In genomic region chr18:35968278-35968880, GRCh38 we compare ENCODE assay signal across 17 cellular contexts.
DNase-seq lines count a peak whose midpoint lies in the region; ATAC-seq, FAIRE-seq and TF ChIP-seq lines count a peak whose summit lies in the region.
"Had no signal": no experiment of that assay in that cellular context is flagged by ENCODE, and none has a peak within 500 bp of the region (broad histone marks: within the 10 kb centered on the region; RNA-seq: fewer than 3 reads in every experiment).

No MANE protein-coding gene starts in this region.

- H3K9me3 ChIP-seq in breast epithelium, result no peaks in the 10 kb centered on the region
- H3K9me3 ChIP-seq in K562 (replicated peaks; ENCODE audit: control insufficient read depth, insufficient read depth, low read depth, low read length), result no peaks in the 10 kb centered on the region
- no peaks in the 10 kb centered on the region for H3K9me3 ChIP-seq in adrenal gland (replicated peaks in 1 of 3)
- H3K9me3 ChIP-seq in gastrocnemius medialis, result no peaks in the 10 kb centered on the region
- H3K9me3 ChIP-seq: suprapubic skin had no signal

- H3K4me2 ChIP-seq in K562 (ENCODE audit: insufficient read depth, low read length), result no peak overlapping the region

- H3K79me2 ChIP-seq in K562 (ENCODE audit: control insufficient read depth, insufficient read depth, low read length), result peaks cover 9% of the 10 kb centered on the region

- TF ChIP-seq CTCF in breast epithelium (IDR thresholded peaks at IDR 0.05) (no peak), MCF 10A (IDR thresholded peaks at IDR 0.05; ENCODE audit: unreplicated experiment) (no peak), K562 (IDR thresholded peaks at IDR 0.05 in 2 of 3, conservative IDR thresholded peaks at IDR 0.05 in 1 of 3; ENCODE audit: insufficient read depth in 2 of 3, low read depth in 1 of 3, low read length in 3 of 3) (no peak), adrenal gland (IDR thresholded peaks at IDR 0.05) (no peak), gastrocnemius medialis (IDR thresholded peaks at IDR 0.05 in 4 of 5, conservative IDR thresholded peaks at IDR 0.05 in 1 of 5) (no peak), GM13977 (IDR thresholded peaks at IDR 0.05; ENCODE audit: extremely low read depth, insufficient read depth, missing control alignments) (no peak)

- H3K36me3 Mint-ChIP-seq in MCF 10A (ENCODE audit: insufficient read depth, unreplicated experiment), result peaks cover 4% of the 10 kb centered on the region

- CTCF ChIA-PET in MCF 10A (lab: Yijun Ruan, JAX), result interaction anchor here (1.0 kb wide), 1 partner anchor 18 kb away, joined by 3 read pairs; no protein-coding TSS in a partner anchor
- CTCF ChIA-PET in K562 (lab: Yijun Ruan, JAX; ENCODE audit: low intra/inter-chr PET ratio), result no interaction called here

- intact Hi-C loops in breast epithelium (cut with DNase I; ENCODE audit: low total_unique reads), result no loop called here
- intact Hi-C loops in MCF 10A (cut with micrococcal nuclease), result no loop called here
- intact Hi-C loops in K562 (cut with micrococcal nuclease), result no loop called here
- intact Hi-C loops in adrenal gland (cut with DNase I), result no loop called here
- intact Hi-C loops in gastrocnemius medialis (cut with DNase I; ENCODE audit: low total_unique reads), result no loop called here

- TF ChIP-seq EP300 in K562 (IDR thresholded peaks at IDR 0.05; ENCODE audit: low read length), result no peak

- H3K9ac ChIP-seq in K562 (ENCODE audit: insufficient read depth in 1 of 2, low read depth in 2 of 2, low read length in 2 of 2), result no peak overlapping the region

- TF ChIP-seq POLR2A in breast epithelium (IDR thresholded peaks at IDR 0.05) (no peak), K562 (conservative IDR thresholded peaks at IDR 0.05) (no peak), adrenal gland (IDR thresholded peaks at IDR 0.05) (no peak), gastrocnemius medialis (IDR thresholded peaks at IDR 0.05) (no peak)

- 25% methylated on average over 9 of the region's 9 CpGs for WGBS in K562 (ENCODE audit: insufficient coverage, low coverage, missing lambda C conversion rate)
- WGBS in adrenal gland, 4 donors, result 72 to 83% (median 79%) methylated on average over 9 of the region's 9 CpGs

- H3K9me3 Mint-ChIP-seq in MCF 10A (ENCODE audit: unreplicated experiment), result no peaks in the 10 kb centered on the region

- POLR2A ChIA-PET in MCF 10A (lab: Yijun Ruan, JAX), result interaction anchor here (0.7 kb wide), 2 partner anchors 9 to 18 kb away, joined by 3 read pairs; no protein-coding TSS in a partner anchor
- POLR2A ChIA-PET in K562 (lab: Yijun Ruan, JAX), result interaction anchor here (0.6 kb wide), 2 partner anchors 237 to 515 kb away, joined by 3 to 4 read pairs; no protein-coding TSS in a partner anchor

- H3K36me3 ChIP-seq in breast epithelium (no peaks in the 10 kb centered on the region), K562 (ENCODE audit: control insufficient read depth, insufficient read depth, low read length) (no peaks in the 10 kb centered on the region; the same call in 2 of the 3 replicates), adrenal gland (replicated peaks in 1 of 2) (no peaks in the 10 kb centered on the region), gastrocnemius medialis (no peaks in the 10 kb centered on the region)
- H3K36me3 ChIP-seq: suprapubic skin had no signal

- peaks cover 23% of the 10 kb centered on the region for H3K4me1 Mint-ChIP-seq in MCF 10A (ENCODE audit: insufficient read depth, unreplicated experiment)

- H2AFZ ChIP-seq in K562 (ENCODE audit: low read depth, low read length), result peak overlapping the region; percentile 1; the same call in 1 of the 2 replicates

- FAIRE-seq in K562 (lab: Jason Lieb, UNC), result no peak
- FAIRE-seq: RCC 7860 had no signal

- H3K9me1 ChIP-seq in K562 (ENCODE audit: control insufficient read depth, insufficient read depth, low read length), result no peaks in the 10 kb centered on the region

- TF ChIP-seq RAD21 in K562 (CRISPR knock-in tag; conservative IDR thresholded peaks at IDR 0.05 in 1 of 2, IDR thresholded peaks at IDR 0.05 in 1 of 2), result no peak

- in situ Hi-C loops in K562 (cut with MboI) (no loop called here), gastrocnemius medialis (cut with MboI; ENCODE audit: low sequenced_read_pairs in 4 of 4) (loop anchor here (25.0 kb wide), 4 partner anchors 381 to 731 kb away; partner anchors contain the start of genes ZNF397 (in 2 of the 4), GALNT1 (in 1 of the 4) and ZNF396 (in 1 of the 4)), GM13977 (cut with MboI; ENCODE audit: low pct_unique_long_range_greater_than_20kb, low sequenced_read_pairs, unreplicated experiment) (loop anchor here (25.0 kb wide), 1 partner anchor 206 kb away; no protein-coding TSS in a partner anchor)

- H3K27ac Mint-ChIP-seq in MCF 10A (ENCODE audit: low read depth, unreplicated experiment), result no peak overlapping the region

- H3K4me1 ChIP-seq in breast epithelium (no peaks in the 10 kb centered on the region), K562 (replicated peaks in 1 of 2; ENCODE audit: control insufficient read depth in 2 of 2, insufficient read depth in 2 of 2, low read length in 2 of 2) (peaks cover 5 to 6% of the 10 kb centered on the region in 2 experiments; a peak in 1 of 5 replicates), adrenal gland (replicated peaks in 1 of 2) (peaks cover 6 to 13% of the 10 kb centered on the region in 2 donors), gastrocnemius medialis (peaks cover 7 to 11% of the 10 kb centered on the region in 2 donors)

- H3K4me3 Mint-ChIP-seq in MCF 10A (ENCODE audit: unreplicated experiment), result no peak overlapping the region

- H3K27me3 Mint-ChIP-seq in MCF 10A (ENCODE audit: insufficient read depth, unreplicated experiment), result no peaks in the 10 kb centered on the region

- H3K27ac ChIP-seq in breast epithelium (peak overlapping the region; percentile 10 to 50), K562 (ENCODE audit: extremely low read depth, low read depth, low read length) (no peak overlapping the region), adrenal gland (no peak overlapping the region), gastrocnemius medialis (no peak overlapping the region)
- H3K27ac ChIP-seq: dorsolateral prefrontal cortex, suprapubic skin had no signal

- no TSS peak for BruUV-seq in MCF 10A (replicated peaks; lab: Mats Ljungman, UMichigan)
- no TSS peak for BruUV-seq in K562 (replicated peaks; lab: Mats Ljungman, UMichigan)

- DNase-seq in breast epithelium (ENCODE audit: low spot score in 2 of 2) (peak in 1 of 2 donors; percentile 53), MCF 10A (ENCODE audit: unreplicated experiment) (no peak), NOMO-1 treated with DMSO at 0.1 percent for 48 hours (lab: John Stamatoyannopoulos, UW; ENCODE audit: unreplicated experiment) (peak; percentile 33), K562 (ENCODE audit: extremely low read depth in 1 of 4, low spot score in 3 of 4) (no peak), adrenal gland (no peak), gastrocnemius medialis (no peak), GM13977 (ENCODE audit: low spot score) (no peak)
- DNase-seq in stimulated activated CD4-positive, alpha-beta T cell treated with anti-CD3 and anti-CD28 coated beads, Interleukin-15, amount 100 ng/mL, for 24 hours, result no peak
- DNase-seq: activated gamma-delta T cell; dorsolateral prefrontal cortex; glutamatergic neuron; NCI-H1092 treated with DMSO at 0.1 percent for 48 hours; NCI-H526; stimulated activated CD4-positive, alpha-beta T cell treated with anti-CD3 and anti-CD28 coated beads, Interleukin-4, amount 100 ng/mL, for 24 hours had no signal

- ATAC-seq in K562, result no peak
- no peak for ATAC-seq in gastrocnemius medialis
- ATAC-seq: esophagus mucosa had no signal

- H4K20me1 ChIP-seq in K562 (replicated peaks; ENCODE audit: control insufficient read depth, insufficient read depth, low read length), result no peaks in the 10 kb centered on the region

- H3K4me3 ChIP-seq in breast epithelium (no peak overlapping the region), K562 (no peak overlapping the region), adrenal gland (no peak overlapping the region), gastrocnemius medialis (no peak overlapping the region)
- H3K4me3 ChIP-seq: dorsolateral prefrontal cortex, suprapubic skin had no signal

- H3K27me3 ChIP-seq in breast epithelium (no peaks in the 10 kb centered on the region), K562 (ENCODE audit: control insufficient read depth in 2 of 2, insufficient read depth in 2 of 2, low read length in 2 of 2) (no peaks in the 10 kb centered on the region; a peak in 1 of 5 replicates), adrenal gland (no peaks in the 10 kb centered on the region), gastrocnemius medialis (no peaks in the 10 kb centered on the region)
- H3K27me3 ChIP-seq: dorsolateral prefrontal cortex, suprapubic skin had no signal

TF ChIP-seq in K562, 482 proteins besides CTCF, POLR2A, EP300 and RAD21:
- no peak for TF ChIP-seq ZNF512 (tag; IDR thresholded peaks at IDR 0.05)
- 0 out of 2 replicates have a peak, but pooled peaks have one; percentile 11 for TF ChIP-seq SPI1 (IDR thresholded peaks at IDR 0.05; ENCODE audit: borderline replicate concordance, low read depth, low read length)

Comparison
In these comparisons a context has a peak if more than half of its experiments do, and no peak if none do; other contexts are left out.
1. H3K27ac ChIP-seq: peak in breast epithelium (2 of 2); none in K562 (single experiment), adrenal gland (0 of 5) and gastrocnemius medialis (0 of 4).